15 cellular contexts compared by ENCODE assay signal in the genomic region with DNA sequence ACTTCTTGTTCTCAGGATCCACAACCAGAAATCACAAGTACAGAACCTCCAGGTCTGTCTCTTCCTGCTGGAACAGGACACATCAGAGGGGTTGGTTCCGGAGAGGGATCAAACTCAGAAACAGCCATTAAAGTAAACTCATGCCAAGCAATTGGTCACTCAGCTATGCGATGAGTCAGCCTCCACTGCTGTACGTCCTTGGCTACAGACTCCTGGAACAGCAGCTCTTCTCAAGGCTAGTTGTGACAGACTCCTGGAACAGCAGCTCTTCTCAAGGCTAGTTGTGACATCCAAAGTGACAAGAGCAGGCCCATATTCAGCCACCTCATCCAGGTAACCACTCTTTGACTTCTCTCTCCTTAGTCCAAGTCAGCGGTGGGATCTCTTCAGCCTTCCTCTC. TPM values are rescaled to one million over a fixed set of nuclear protein-coding genes. Genes with fewer than 3 reads are reported as not detected.
DNase-seq lines count a peak whose midpoint lies in the region; ATAC-seq and TF ChIP-seq lines count a peak whose summit lies in the region.
"Had no signal": no experiment of that assay in that cellular context is flagged by ENCODE, and none has a peak within 500 bp of the region (broad histone marks: within the 10 kb centered on the region; RNA-seq: fewer than 3 reads in every experiment).

A gene with protein sequence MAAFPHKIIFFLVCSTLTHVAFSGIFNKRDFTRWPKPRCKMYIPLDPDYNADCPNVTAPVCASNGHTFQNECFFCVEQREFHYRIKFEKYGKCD (plus strand): TSS at position 239 of the 400 bp plus-strand sequence. CDS start 1,279 bp downstream, outside the sequence.

- no peak within 1 kb of the TSS for H3K4me3 Mint-ChIP-seq in HFFc6
- no peak within 1 kb of the TSS for H3K4me3 Mint-ChIP-seq in mesothelial cell of epicardium
- H3K4me3 Mint-ChIP-seq: B cell; neural progenitor cell; T-helper 2 cell treated with Interferon-gamma antibody and Interleukin-4, amounts not matched to agents 5 μg/mL and 100 μg/mL, for 36 hours had no signal

- no peak for ATAC-seq in HG03442 (IDR thresholded peaks at IDR 0.05; ENCODE audit: unreplicated experiment)

- H3K36me3 Mint-ChIP-seq in HFFc6 (ENCODE audit: low read depth) (no peaks in the 10 kb centered on the region), mesothelial cell of epicardium (no peaks in the 10 kb centered on the region)
- H3K36me3 Mint-ChIP-seq: neural progenitor cell had no signal

- peaks cover 8% of the 10 kb centered on the region; the same call in 1 of the 2 replicates for H3K9me3 Mint-ChIP-seq in HFFc6
- H3K9me3 Mint-ChIP-seq in mesothelial cell of epicardium: peaks cover 12% of the 10 kb centered on the region
- H3K9me3 Mint-ChIP-seq: neural progenitor cell; T-helper 2 cell treated with Interferon-gamma antibody and Interleukin-4, amounts not matched to agents 5 μg/mL and 100 μg/mL, for 36 hours had no signal

- no peaks in the 10 kb centered on the region for H3K27me3 Mint-ChIP-seq in HFFc6 (ENCODE audit: insufficient read depth)
- no peaks in the 10 kb centered on the region for H3K27me3 Mint-ChIP-seq in mesothelial cell of epicardium (ENCODE audit: low read depth)
- H3K27me3 Mint-ChIP-seq: B cell had no signal

- DNase-seq in ACHN: peak; percentile 84
- DNase-seq in HFFc6: peak; percentile 35
- peak; percentile 65 for DNase-seq in astrocyte of the cerebellum (ENCODE audit: low read depth)
- DNase-seq in iPS-NIHi7 (ENCODE audit: extremely low spot score): peak; percentile 14
- DNase-seq in hippocampal formation (lab: John Stamatoyannopoulos, UW): no peak
- no peak for DNase-seq in mesothelial cell of epicardium (ENCODE audit: low spot score in 2 of 2, unreplicated experiment in 2 of 2)
- DNase-seq in NCI-H2029 (lab: John Stamatoyannopoulos, UW): no peak
- DNase-seq: activated CD8-positive, alpha-beta memory T cell treated with anti-CD3 and anti-CD28 coated beads, Interleukin-2, amount 50 U/mL, for 48 hours; central memory CD4-positive, alpha-beta T cell; NK-92 treated with Interleukin-12 subunit alpha and Interleukin-12 subunit beta, amount 100 ng/mL, for 24 hours; upper lobe of left lung had no signal

- in situ Hi-C loops in ACHN (cut with HindIII; ENCODE audit: low pct_ligation_motif_present, low pct_unique_long_range_greater_than_20kb, low sequenced_read_pairs): no loop called here
- in situ Hi-C loops in astrocyte of the cerebellum (cut with HindIII; ENCODE audit: low sequenced_read_pairs): no loop called here

- no peaks in the 10 kb centered on the region for H3K4me1 Mint-ChIP-seq in HFFc6 (ENCODE audit: low read depth)
- no peaks in the 10 kb centered on the region for H3K4me1 Mint-ChIP-seq in mesothelial cell of epicardium
- H3K4me1 Mint-ChIP-seq: B cell, neural progenitor cell had no signal

- H3K27ac Mint-ChIP-seq in HFFc6: no peak within 1 kb of the TSS
- H3K27ac Mint-ChIP-seq in mesothelial cell of epicardium: no peak within 1 kb of the TSS
- H3K27ac Mint-ChIP-seq: B cell; neural progenitor cell; T-helper 2 cell treated with Interferon-gamma antibody and Interleukin-4, amounts not matched to agents 5 μg/mL and 100 μg/mL, for 36 hours had no signal

- H3K4me3 ChIP-seq in astrocyte of the cerebellum (ENCODE audit: low read depth, low read length): no peak within 1 kb of the TSS
- H3K4me3 ChIP-seq: neural progenitor cell, upper lobe of left lung had no signal

- TF ChIP-seq CTCF in HFFc6 (IDR thresholded peaks at IDR 0.05) (no peak), astrocyte of the cerebellum (IDR thresholded peaks at IDR 0.05; ENCODE audit: low read depth, low read length, missing control alignments) (no peak), mesothelial cell of epicardium (IDR thresholded peaks at IDR 0.05; ENCODE audit: unreplicated experiment) (no peak)

RNA-seq across cellular contexts. Expression of the gene that starts here (rescaled TPM):
- not detected for total RNA-seq in HFFc6 (2021; fragmentation: NEBNext Ultra II Directional; extraction: Animal tissue kit (Norgen Biotek cat#: 25700))
- not detected in 3 replicates for total RNA-seq in mesothelial cell of epicardium
- total RNA-seq: B cell, upper lobe of left lung had no signal

Comparison
In these comparisons a context has a peak if more than half of its experiments do, and no peak if none do; other contexts are left out.
1. Peak in DNase-seq in HFFc6; RNA of the gene not detected or under 1 TPM.
2. DNase-seq: peak in ACHN (single experiment), astrocyte of the cerebellum (single experiment) and iPS-NIHi7 (single experiment); none in hippocampal formation (0 of 2), mesothelial cell of epicardium (0 of 2) and NCI-H2029 (single experiment).